8 cellular contexts compared by ENCODE assay signal in the genomic region with DNA sequence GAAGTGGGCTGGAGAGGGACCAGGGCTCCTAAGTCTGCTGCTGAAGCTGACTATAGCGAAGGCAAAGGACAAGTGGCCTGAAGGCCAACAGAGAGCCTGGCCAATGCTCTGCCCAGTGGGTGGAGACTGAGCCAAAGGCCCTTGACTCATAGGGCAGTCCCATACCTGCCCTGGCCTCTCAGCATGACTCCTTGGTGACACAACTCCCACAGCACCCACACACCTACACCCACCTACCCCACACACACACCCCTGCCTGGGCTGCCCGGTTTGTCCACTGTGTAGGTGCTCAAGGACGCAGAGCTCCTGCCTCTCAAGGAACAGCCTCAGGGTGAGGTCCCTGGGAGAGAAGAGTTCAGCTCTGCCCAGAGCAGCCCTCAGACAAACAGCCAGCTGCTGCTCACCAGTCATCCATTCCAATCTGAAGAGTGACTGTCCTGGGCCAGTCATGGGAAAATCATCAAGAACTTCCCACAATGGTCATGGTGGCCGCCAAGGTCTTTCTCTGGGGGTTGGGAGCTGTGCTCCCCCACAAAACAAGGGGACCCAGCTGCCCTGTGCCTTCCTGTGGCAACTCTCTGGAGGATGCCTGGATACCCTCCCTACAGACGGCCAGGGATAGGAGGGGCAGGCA. TPM values are rescaled to one million over a fixed set of nuclear protein-coding genes. Genes with fewer than 3 reads are reported as not detected.
DNase-seq lines count a peak whose midpoint lies in the region; ATAC-seq, FAIRE-seq and TF ChIP-seq lines count a peak whose summit lies in the region.

No MANE protein-coding gene starts in this region.

- peaks cover 62% of the 10 kb centered on the region for H3K36me3 ChIP-seq in OCI-LY1 (ENCODE audit: insufficient read depth, low read length)
- H3K36me3 ChIP-seq in duodenal mucosa (ENCODE audit: control insufficient read depth in 1 of 2, insufficient read depth in 2 of 2, low read length in 2 of 2) = peaks cover 16 to 29% of the 10 kb centered on the region in 2 donors
- H3K36me3 ChIP-seq in pancreas = no peaks in the 10 kb centered on the region
- no peaks in the 10 kb centered on the region for H3K36me3 ChIP-seq in neural progenitor cell

- no peak for FAIRE-seq in pancreas (lab: Jason Lieb, UNC)

- no peak overlapping the region for H3K4me2 ChIP-seq in OCI-LY1 (ENCODE audit: low read length)
- no peak overlapping the region for H3K4me2 ChIP-seq in neural progenitor cell

- H3K4me3 ChIP-seq in OCI-LY1 (ENCODE audit: low read depth, low read length, poor library complexity, severe bottlenecking) = no peak overlapping the region
- no peak overlapping the region for H3K4me3 ChIP-seq in duodenal mucosa (ENCODE audit: low read depth in 1 of 2, low read length in 2 of 2)
- no peak overlapping the region for H3K4me3 ChIP-seq in pancreas
- H3K4me3 ChIP-seq in neural progenitor cell = no peak overlapping the region

- peaks cover 14% of the 10 kb centered on the region for H3K4me1 Mint-ChIP-seq in neural progenitor cell

- H4K20me1 ChIP-seq in OCI-LY1 (ENCODE audit: insufficient read depth, low read length) (no peaks in the 10 kb centered on the region), neural progenitor cell (ENCODE audit: low read depth) (peaks cover 12% of the 10 kb centered on the region)

- intact Hi-C loops in pancreas (cut with DNase I) = no loop called here

- H3K9me2 ChIP-seq in OCI-LY1 (ENCODE audit: low read depth, low read length) = no peaks in the 10 kb centered on the region

- H3K79me2 ChIP-seq in OCI-LY1 (ENCODE audit: insufficient read depth, low read length) (peaks cover 90% of the 10 kb centered on the region), neural progenitor cell (ENCODE audit: low read depth) (peaks cover 35% of the 10 kb centered on the region)

- H3K9ac ChIP-seq in OCI-LY1 (ENCODE audit: low read length) = no peak overlapping the region; the same call in 1 of the 2 replicates
- peak overlapping the region; percentile 10 to 11 for H3K9ac ChIP-seq in duodenal mucosa (ENCODE audit: low read depth in 1 of 2, low read length in 2 of 2)
- no peak overlapping the region for H3K9ac ChIP-seq in neural progenitor cell

- H3K27ac Mint-ChIP-seq in neural progenitor cell = no peak overlapping the region

- peaks cover 67% of the 10 kb centered on the region for H3K4me1 ChIP-seq in OCI-LY1 (ENCODE audit: insufficient read depth, low read length, severe bottlenecking)
- peaks cover 39 to 53% of the 10 kb centered on the region in 2 donors for H3K4me1 ChIP-seq in duodenal mucosa (ENCODE audit: control insufficient read depth in 1 of 2, insufficient read depth in 2 of 2, low read length in 2 of 2)
- H3K4me1 ChIP-seq in pancreas = peaks cover 0 to 33% (median 31%) of the 10 kb centered on the region in 3 donors
- no peaks in the 10 kb centered on the region for H3K4me1 ChIP-seq in neural progenitor cell

- no peaks in the 10 kb centered on the region for H3K27me3 ChIP-seq in OCI-LY1 (ENCODE audit: insufficient read depth, low read length)
- H3K27me3 ChIP-seq in duodenal mucosa (ENCODE audit: control insufficient read depth in 1 of 2, insufficient read depth in 2 of 2, low read length in 2 of 2) = no peaks in the 10 kb centered on the region
- no peaks in the 10 kb centered on the region for H3K27me3 ChIP-seq in pancreas
- H3K27me3 ChIP-seq in neural progenitor cell = no peaks in the 10 kb centered on the region

- H2AFZ ChIP-seq in OCI-LY1 (ENCODE audit: low read length) (no peak overlapping the region), neural progenitor cell (replicated peaks) (no peak overlapping the region)

- H3K9me3 ChIP-seq in OCI-LY1 (ENCODE audit: low read length) (no peaks in the 10 kb centered on the region), duodenal mucosa (ENCODE audit: control insufficient read depth in 1 of 2, low read length in 2 of 2) (no peaks in the 10 kb centered on the region), pancreas (no peaks in the 10 kb centered on the region), neural progenitor cell (ENCODE audit: low read depth) (no peaks in the 10 kb centered on the region)

- peaks cover 4% of the 10 kb centered on the region for H3K27me3 Mint-ChIP-seq in neural progenitor cell (ENCODE audit: insufficient read depth, low read depth)

- H3K36me3 Mint-ChIP-seq in neural progenitor cell = peaks cover 8% of the 10 kb centered on the region

- H3K27ac ChIP-seq in OCI-LY1 (ENCODE audit: low read depth, low read length, poor library complexity, severe bottlenecking) (peak overlapping the region; percentile 16), duodenal mucosa (ENCODE audit: low read depth, low read length) (no peak overlapping the region), pancreas (peak overlapping the region in 3 of 4 donors; percentile 49 to 59 (median 58)), neural progenitor cell (no peak overlapping the region)

- no peak overlapping the region for H3K4me3 Mint-ChIP-seq in neural progenitor cell

- no peaks in the 10 kb centered on the region for H3K9me3 Mint-ChIP-seq in neural progenitor cell

- no peaks in the 10 kb centered on the region for H3F3A ChIP-seq in OCI-LY1 (ENCODE audit: insufficient read depth, low read length)
- H3F3A ChIP-seq in neural progenitor cell (ENCODE audit: low read depth) = no peaks in the 10 kb centered on the region

- DNase-seq in EL (peak; percentile 80), pancreas (peak in 5 of 6 donors; percentile 72 to 82 (median 75)), neural progenitor cell (ENCODE audit: low spot score) (no peak)

- no peak for TF ChIP-seq CTCF in OCI-LY1 (IDR thresholded peaks at IDR 0.05; ENCODE audit: low read length)
- TF ChIP-seq CTCF in pancreas (IDR thresholded peaks at IDR 0.05) = no peak
- no peak for TF ChIP-seq CTCF in neural progenitor cell (IDR thresholded peaks at IDR 0.05)

- 45 to 46% methylated on average over 5 of the region's 5 CpGs for WGBS in pancreas, 2 donors

- peak; percentile 74 to 84 (median 78) for ATAC-seq in pancreas
- no peak for ATAC-seq in GM21447 (IDR thresholded peaks at IDR 0.05; ENCODE audit: unreplicated experiment)
- ATAC-seq in HG02852 (IDR thresholded peaks at IDR 0.05; ENCODE audit: unreplicated experiment) = no peak
- no peak for ATAC-seq in HG03521 (IDR thresholded peaks at IDR 0.05; ENCODE audit: unreplicated experiment)

RNA-seq across cellular contexts. Expression of a gene that starts 5.0 kb away (rescaled TPM):
- total RNA-seq in pancreas (100 to 1,000 TPM in 1 of 6 donors, 10 to 100 TPM in 5; 66.3 to 118 (median 71.0) TPM), neural progenitor cell (ENCODE audit: low replicate concordance) (33.5 and 49.7 TPM in 2 replicates)
- polyA plus RNA-seq in pancreas = 10 to 100 TPM; 36.4 to 54.7 TPM

RNA-seq across cellular contexts. Expression of a gene that starts 55.4 kb away (rescaled TPM):
- 100 to 1,000 TPM in 1 of 6 donors, 10 to 100 TPM in 5; 26.3 to 131 (median 46.5) TPM for total RNA-seq in pancreas
- 100 to 1,000 TPM; 271 to 298 TPM for polyA plus RNA-seq in pancreas
- 17.9 and 22.4 TPM in 2 replicates for total RNA-seq in neural progenitor cell (ENCODE audit: low replicate concordance)

Comparison
In these comparisons a context has a peak if more than half of its experiments do, and no peak if none do; other contexts are left out.
1. H3K27ac ChIP-seq: peak in OCI-LY1 (single experiment) and pancreas (3 of 4); none in duodenal mucosa (single experiment) and neural progenitor cell (single experiment).
2. H3K9ac ChIP-seq: peak in duodenal mucosa (2 of 2); none in OCI-LY1 (single experiment) and neural progenitor cell (single experiment).
3. ATAC-seq: peak in pancreas (4 of 4); none in GM21447 (single experiment), HG02852 (single experiment) and HG03521 (single experiment).